In the genomic region with DNA sequence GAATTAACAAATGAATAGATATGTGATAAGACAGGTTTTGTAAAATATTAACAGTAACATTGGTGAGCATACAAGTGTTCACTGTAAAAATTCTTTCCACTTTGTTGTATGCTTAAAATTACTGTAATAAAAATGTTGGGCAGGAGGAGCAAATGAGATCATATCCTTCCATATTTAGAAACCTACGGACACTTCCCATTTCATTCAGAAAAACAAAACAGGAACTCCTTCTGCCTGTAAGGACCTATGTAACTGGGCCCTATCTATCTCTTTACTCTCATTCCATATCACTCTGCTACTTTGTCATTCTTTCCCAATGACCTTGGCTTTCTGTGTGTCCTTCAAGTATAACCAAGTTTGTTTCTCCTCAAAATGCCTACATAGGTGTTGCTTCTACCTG, we compare ENCODE assay signal across 12 cellular contexts.
"Had no signal": no experiment of that assay in that cellular context is flagged by ENCODE, and none has a peak within 500 bp of the region (broad histone marks: within the 10 kb centered on the region; RNA-seq: fewer than 3 reads in every experiment).

No MANE protein-coding gene starts in this region.

- H3K4me3 ChIP-seq: esophagus muscularis mucosa, ovary had no signal

- ATAC-seq: activated CD8-positive, alpha-beta T cell treated with anti-CD3 and anti-CD28 coated beads, Interleukin-2, amount 10 ng/mL, durations not matched to agents 7 days and 5 days; natural killer cell treated with Interleukin-12 subunit alpha and Interleukin-12 subunit beta and Interleukin-15 and Interleukin-18, amount 100 ng/mL, for 72 hours had no signal

- H3K36me3 ChIP-seq: esophagus muscularis mucosa, ovary had no signal

- DNase-seq: activated CD4-positive, alpha-beta T cell treated with anti-CD3 and anti-CD28 coated beads for 4 hours; activated CD8-positive, alpha-beta T cell treated with anti-CD3 and anti-CD28 coated beads, Interleukin-2, amount 10 ng/mL, durations not matched to agents 7 days and 5 days; activated naive CD4-positive, alpha-beta T cell treated with Interleukin-2 at 50 U/mL for 16 hours; immature natural killer cell; ovary; stimulated activated CD4-positive, alpha-beta T cell treated with anti-CD3 and anti-CD28 coated beads, Interleukin-12 subunit alpha, Interleukin-12 subunit beta, amount 100 ng/mL, for 4 hours; stimulated activated CD4-positive, alpha-beta T cell treated with anti-CD3 and anti-CD28 coated beads, Interleukin-2, amount 100 ng/mL, for 48 hours; stimulated activated naive CD4-positive, alpha-beta T cell treated with Interleukin-2 at 50 U/mL for 16 hours; T-helper 9 cell; trophoblast cell had no signal

- H3K9me3 ChIP-seq: esophagus muscularis mucosa, ovary had no signal

- H3K4me1 ChIP-seq: esophagus muscularis mucosa had no signal
